Comparison of ENCODE assay signal across 13 cellular contexts in genomic region chr12:5073838-5074237, GRCh38. TPM values are rescaled to one million over a fixed set of nuclear protein-coding genes. Genes with fewer than 3 reads are reported as not detected.
A peak's percentile ranks its signal among the peaks of the same experiment; 100 is the strongest.
DNase-seq lines count a peak whose midpoint lies in the region; ATAC-seq, FAIRE-seq and TF ChIP-seq lines count a peak whose summit lies in the region.
"Had no signal": no experiment of that assay in that cellular context is flagged by ENCODE, and none has a peak within 500 bp of the region (broad histone marks: within the 10 kb centered on the region; RNA-seq: fewer than 3 reads in every experiment).

No MANE protein-coding gene starts in this region.

- POLR2A ChIA-PET in AG04450 (lab: Yijun Ruan, JAX) (no interaction called here), PC-3 (lab: Charles Lee; ENCODE audit: unreplicated experiment) (no interaction called here)

- no peaks in the 10 kb centered on the region for H4K20me1 ChIP-seq in PC-3 (ENCODE audit: low read length)

- DNase-seq in AG04450 (ENCODE audit: low read depth, low spot score) (no peak), GM12865 (ENCODE audit: low read depth) (peak; percentile 24), PC-3 (no peak), fibroblast of the aortic adventitia (ENCODE audit: low read depth) (peak; percentile 18), kidney (no peak)
- DNase-seq in stimulated activated naive CD4-positive, alpha-beta T cell (lab: John Stamatoyannopoulos, UW): no peak
- DNase-seq: COR-L47, NCI-H187 treated with DMSO at 0.1 percent for 48 hours, tibial artery had no signal

- no peaks in the 10 kb centered on the region for H3F3A ChIP-seq in PC-3 (ENCODE audit: low read length, unreplicated experiment)

- FAIRE-seq in kidney (lab: Jason Lieb, UNC): no peak

- H3K4me3 ChIP-seq in AG04450 (ENCODE audit: low read depth, low read length) (no peak overlapping the region), GM12865 (ENCODE audit: low read depth, low read length) (no peak overlapping the region), PC-3 (ENCODE audit: low read length) (no peak overlapping the region), fibroblast of the aortic adventitia (ENCODE audit: low read depth, low read length) (no peak overlapping the region), kidney (ENCODE audit: low read length in 2 of 2) (no peak overlapping the region)
- H3K4me3 ChIP-seq: HAP-1, SK-N-MC, tibial artery had no signal

- CTCF ChIA-PET in AG04450 (lab: Charles Lee) (interaction anchor here (1.6 to 2.6 kb wide), 4 partner anchors 10 to 216 kb away, joined by 3 to 17 read pairs (median 8); no protein-coding TSS in a partner anchor), PC-3 (lab: Charles Lee) (no interaction called here)

- H3K4me1 ChIP-seq in PC-3 (ENCODE audit: insufficient read depth, low read length) (no peaks in the 10 kb centered on the region), kidney (ENCODE audit: control insufficient read depth in 1 of 2, insufficient read depth in 1 of 2, low read depth in 1 of 2, low read length in 2 of 2) (peaks cover 0 to 5% of the 10 kb centered on the region in 2 donors)

- peaks cover 15% of the 10 kb centered on the region for H3K27me3 ChIP-seq in AG04450 (ENCODE audit: control insufficient read depth, insufficient read depth, low read length)
- H3K27me3 ChIP-seq in PC-3 (ENCODE audit: low read length): peaks cover 7% of the 10 kb centered on the region; the same call in 1 of the 2 replicates
- H3K27me3 ChIP-seq: tibial artery had no signal

- no peak overlapping the region for H2AFZ ChIP-seq in PC-3 (ENCODE audit: low read length)

- no peak overlapping the region for H3K4me2 ChIP-seq in PC-3 (ENCODE audit: low read length)

- H3K9ac ChIP-seq in PC-3 (ENCODE audit: low read length) (no peak overlapping the region), kidney (ENCODE audit: low read length in 2 of 2) (no peak overlapping the region)

- no peaks in the 10 kb centered on the region for H3K9me2 ChIP-seq in PC-3 (replicated peaks; ENCODE audit: low read length)

- intact Hi-C loops in PC-3 (cut with micrococcal nuclease) (no loop called here), kidney (cut with DNase I) (no loop called here)

- TF ChIP-seq CTCF in AG04450 (IDR thresholded peaks at IDR 0.05; ENCODE audit: low read depth, low read length): peak; percentile 56
- peak; percentile 23 for TF ChIP-seq CTCF in GM12865 (IDR thresholded peaks at IDR 0.05; ENCODE audit: insufficient read depth, low read depth, low read length, missing control alignments)
- 0 out of 2 replicates have a peak, but pooled peaks have one; percentile 11 for TF ChIP-seq CTCF in PC-3 (conservative IDR thresholded peaks at IDR 0.05; ENCODE audit: low read depth, low read length)
- TF ChIP-seq CTCF in fibroblast of the aortic adventitia (IDR thresholded peaks at IDR 0.05; ENCODE audit: insufficient read depth, low read length): peak; percentile 34
- no peak for TF ChIP-seq CTCF in kidney (IDR thresholded peaks at IDR 0.05; ENCODE audit: borderline replicate concordance, extremely low read depth, insufficient read depth)

- H3K36me3 ChIP-seq in PC-3 (ENCODE audit: low read depth, low read length) (no peaks in the 10 kb centered on the region), kidney (ENCODE audit: control insufficient read depth in 1 of 2, insufficient read depth in 2 of 2, low read length in 2 of 2) (no peaks in the 10 kb centered on the region)
- H3K36me3 ChIP-seq: HAP-1, tibial artery had no signal

- H3K79me2 ChIP-seq in PC-3 (ENCODE audit: low read length): no peaks in the 10 kb centered on the region

- H3K27ac ChIP-seq in AG04450 (ENCODE audit: low read depth, low read length) (no peak overlapping the region), PC-3 (ENCODE audit: low read length) (no peak overlapping the region), kidney (ENCODE audit: low read depth in 2 of 2, low read length in 2 of 2) (no peak overlapping the region)
- H3K27ac ChIP-seq: SK-N-MC, tibial artery had no signal

- BruUV-seq in PC-3 (replicated peaks; lab: Mats Ljungman, UMichigan): no TSS peak

- no peaks in the 10 kb centered on the region for H3K9me3 ChIP-seq in AG04450 (ENCODE audit: control insufficient read depth, insufficient read depth, low read length)
- H3K9me3 ChIP-seq in PC-3 (ENCODE audit: low read length): no peaks in the 10 kb centered on the region
- H3K9me3 ChIP-seq in kidney (ENCODE audit: control insufficient read depth in 1 of 2, low read length in 2 of 2): no peaks in the 10 kb centered on the region
- H3K9me3 ChIP-seq: HAP-1, tibial artery had no signal

- no peak for ATAC-seq in PC-3
- no peak for ATAC-seq in HG02870 (IDR thresholded peaks at IDR 0.05; ENCODE audit: unreplicated experiment)
- ATAC-seq in HG03457 (IDR thresholded peaks at IDR 0.05; ENCODE audit: unreplicated experiment): no peak

RNA-seq across cellular contexts. Expression of gene KCNA5, which starts 30.2 kb away (rescaled TPM):
- polyA plus RNA-seq in AG04450 (2011; rRNA removed) (not detected in 2 replicates), kidney (ENCODE audit: insufficient read depth, low read depth, low replicate concordance) (1.8 TPM)
- polyA minus RNA-seq in AG04450 (2011; rRNA and poly(A)+ RNA removed): not detected in 2 replicates
- total RNA-seq in PC-3 (2014; rRNA removed) (not detected in 2 replicates), fibroblast of the aortic adventitia (ENCODE audit: low replicate concordance) (not detected in 2 replicates), kidney (2.9 TPM)

Comparison
In these comparisons a context has a peak if more than half of its experiments do, and no peak if none do; other contexts are left out.
1. DNase-seq: peak in GM12865 (single experiment) and fibroblast of the aortic adventitia (single experiment); none in AG04450 (single experiment), PC-3 (single experiment), kidney (single experiment) and stimulated activated naive CD4-positive, alpha-beta T cell (0 of 6).